Comparison of ENCODE assay signal across 8 cellular contexts in the genomic region with DNA sequence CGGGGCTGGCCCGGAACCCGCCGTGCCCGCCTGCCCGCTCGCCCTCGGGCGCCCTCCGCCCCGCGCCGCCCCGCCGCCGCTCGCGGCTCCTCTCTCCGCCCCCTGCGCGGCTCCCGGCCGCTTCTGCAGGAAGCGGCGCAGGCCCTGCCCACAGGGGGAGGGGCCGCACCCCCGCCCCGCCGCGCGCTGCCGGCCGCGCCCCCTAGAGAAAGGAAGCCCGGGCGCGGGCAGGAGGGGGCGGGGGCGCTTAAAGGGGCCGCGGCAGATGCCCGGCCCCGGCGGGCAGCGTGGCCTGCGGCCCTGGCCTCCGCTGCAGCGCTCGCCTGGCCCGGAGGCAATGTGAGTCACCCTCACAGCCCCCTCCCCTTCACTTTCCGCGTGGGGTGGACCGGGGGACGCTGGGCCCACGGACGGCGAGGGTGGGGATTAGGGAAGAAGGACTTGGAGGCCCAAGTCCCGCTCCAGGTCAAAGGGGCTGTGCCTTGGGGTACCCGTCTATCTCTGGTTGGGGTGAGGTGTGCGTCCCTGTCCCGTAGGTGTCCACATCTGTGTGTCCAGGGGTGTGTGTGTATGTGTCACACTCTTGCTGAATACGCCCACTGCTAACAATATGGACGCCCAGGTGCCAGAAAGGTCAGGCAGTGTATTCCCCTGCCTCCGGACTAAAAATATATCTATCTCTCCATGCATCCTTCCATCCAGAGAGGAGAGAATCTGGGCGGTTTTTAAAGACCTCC. TPM values are rescaled to one million over a fixed set of nuclear protein-coding genes. Genes with fewer than 3 reads are reported as not detected.
DNase-seq lines count a peak whose midpoint lies in the region; ATAC-seq and TF ChIP-seq lines count a peak whose summit lies in the region.

A gene with protein sequence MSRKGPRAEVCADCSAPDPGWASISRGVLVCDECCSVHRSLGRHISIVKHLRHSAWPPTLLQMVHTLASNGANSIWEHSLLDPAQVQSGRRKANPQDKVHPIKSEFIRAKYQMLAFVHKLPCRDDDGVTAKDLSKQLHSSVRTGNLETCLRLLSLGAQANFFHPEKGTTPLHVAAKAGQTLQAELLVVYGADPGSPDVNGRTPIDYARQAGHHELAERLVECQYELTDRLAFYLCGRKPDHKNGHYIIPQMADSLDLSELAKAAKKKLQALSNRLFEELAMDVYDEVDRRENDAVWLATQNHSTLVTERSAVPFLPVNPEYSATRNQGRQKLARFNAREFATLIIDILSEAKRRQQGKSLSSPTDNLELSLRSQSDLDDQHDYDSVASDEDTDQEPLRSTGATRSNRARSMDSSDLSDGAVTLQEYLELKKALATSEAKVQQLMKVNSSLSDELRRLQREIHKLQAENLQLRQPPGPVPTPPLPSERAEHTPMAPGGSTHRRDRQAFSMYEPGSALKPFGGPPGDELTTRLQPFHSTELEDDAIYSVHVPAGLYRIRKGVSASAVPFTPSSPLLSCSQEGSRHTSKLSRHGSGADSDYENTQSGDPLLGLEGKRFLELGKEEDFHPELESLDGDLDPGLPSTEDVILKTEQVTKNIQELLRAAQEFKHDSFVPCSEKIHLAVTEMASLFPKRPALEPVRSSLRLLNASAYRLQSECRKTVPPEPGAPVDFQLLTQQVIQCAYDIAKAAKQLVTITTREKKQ (minus strand): TSS at position 125 of the 737 bp plus-strand sequence. CDS start 270 bp downstream, outside the sequence.

- peak within 1 kb of the TSS; percentile 86 to 97 (median 92) for H3K27ac Mint-ChIP-seq in CD4-positive, alpha-beta memory T cell
- H3K27ac Mint-ChIP-seq in IgD-negative memory B cell, result peak within 1 kb of the TSS; percentile 59 to 90 (median 86)
- H3K27ac Mint-ChIP-seq in stimulated activated naive B cell treated with anti-CD40 and anti-IgM and Interleukin-4, amounts not matched to agents 10 μg/mL and 1 μg/mL and 100 μg/mL, for 72 hours, result peak within 1 kb of the TSS; percentile 87

- TF ChIP-seq POLR2A in esophagus squamous epithelium (IDR thresholded peaks at IDR 0.05), result peak in 3 of 4 donors; percentile 28 to 72 (median 38)

- intact Hi-C loops in CD4-positive, alpha-beta memory T cell (cut with micrococcal nuclease), result loop anchor here (1.0 to 5.0 kb wide), 4 partner anchors 21 to 341 kb away; a partner anchor contains a TSS
- intact Hi-C loops in esophagus squamous epithelium (cut with DNase I), result no loop called here

- TF ChIP-seq CTCF in esophagus squamous epithelium (IDR thresholded peaks at IDR 0.05), result peak in 1 of 6 experiments; percentile 19

- no peaks in the 10 kb centered on the region for H3K9me3 Mint-ChIP-seq in CD4-positive, alpha-beta memory T cell
- no peaks in the 10 kb centered on the region for H3K9me3 Mint-ChIP-seq in IgD-negative memory B cell
- H3K9me3 Mint-ChIP-seq in stimulated activated naive B cell treated with anti-CD40 and anti-IgM and Interleukin-4, amounts not matched to agents 10 μg/mL and 1 μg/mL and 100 μg/mL, for 72 hours, result no peaks in the 10 kb centered on the region

- peaks cover 0 to 6% of the 10 kb centered on the region in 2 donors for H3K36me3 Mint-ChIP-seq in CD4-positive, alpha-beta memory T cell
- no peaks in the 10 kb centered on the region for H3K36me3 Mint-ChIP-seq in IgD-negative memory B cell
- peaks cover 0 to 2% of the 10 kb centered on the region in 2 donors for H3K36me3 Mint-ChIP-seq in stimulated activated naive B cell treated with anti-CD40 and anti-IgM and Interleukin-4, amounts not matched to agents 10 μg/mL and 1 μg/mL and 100 μg/mL, for 72 hours

- CTCF ChIA-PET in CD4-positive, alpha-beta memory T cell (lab: Charles Lee; ENCODE audit: partially characterized antibody), result interaction anchor here (1.4 to 28.5 kb wide), 2 partner anchors 10 to 27 kb away, joined by 7 to 523 read pairs; a partner anchor contains a TSS

- H3K27ac ChIP-seq in CD4-positive, alpha-beta memory T cell (ENCODE audit: low read depth, low read length), result peak within 1 kb of the TSS; percentile 70
- H3K27ac ChIP-seq in esophagus squamous epithelium, result peak within 1 kb of the TSS; percentile 91 to 95 (median 92)

- peak; percentile 50 for ATAC-seq in GM21367 (IDR thresholded peaks at IDR 0.05; ENCODE audit: unreplicated experiment)
- ATAC-seq in stimulated activated naive B cell treated with anti-CD40 and anti-IgM and Interleukin-4, amounts not matched to agents 10 μg/mL and 1 μg/mL and 100 μg/mL, for 72 hours (replicated peaks), result peak; percentile 71 to 78

- H3K4me1 ChIP-seq in CD4-positive, alpha-beta memory T cell (ENCODE audit: insufficient read depth, low read length), result peaks cover 83% of the 10 kb centered on the region
- peaks cover 65 to 89% (median 66%) of the 10 kb centered on the region in 3 donors for H3K4me1 ChIP-seq in esophagus squamous epithelium

- no peaks in the 10 kb centered on the region for H3K27me3 ChIP-seq in CD4-positive, alpha-beta memory T cell (ENCODE audit: insufficient read depth, low read length)
- H3K27me3 ChIP-seq in esophagus squamous epithelium, result no peaks in the 10 kb centered on the region

- peak; percentile 81 to 86 (median 85) for DNase-seq in CD4-positive, alpha-beta memory T cell
- peak; percentile 85 for DNase-seq in activated T-helper 1 cell treated with Interleukin-2 at 50 U/mL for 16 hours (ENCODE audit: low read depth)
- DNase-seq in esophagus squamous epithelium (lab: John Stamatoyannopoulos, UW), result no peak
- DNase-seq in myocyte (ENCODE audit: low read depth), result peak; percentile 90
- peak; percentile 73 for DNase-seq in stimulated activated naive B cell treated with anti-CD40 and anti-IgM and Interleukin-4, amounts not matched to agents 10 μg/mL and 1 μg/mL and 100 μg/mL, for 72 hours

- POLR2A ChIA-PET in CD4-positive, alpha-beta memory T cell (lab: Charles Lee; ENCODE audit: partially characterized antibody), result interaction anchor here (0.6 to 10.7 kb wide), 5 partner anchors 9 to 28 kb away, joined by 4 to 115 read pairs (median 18); a partner anchor contains a TSS

- H3K9me3 ChIP-seq in CD4-positive, alpha-beta memory T cell (ENCODE audit: control insufficient read depth in 1 of 2, low read length in 2 of 2), result no peaks in the 10 kb centered on the region
- no peaks in the 10 kb centered on the region for H3K9me3 ChIP-seq in esophagus squamous epithelium

- no peaks in the 10 kb centered on the region for H3K36me3 ChIP-seq in CD4-positive, alpha-beta memory T cell (ENCODE audit: insufficient read depth, low read length)
- H3K36me3 ChIP-seq in esophagus squamous epithelium, result no peaks in the 10 kb centered on the region

- H3K4me3 Mint-ChIP-seq in CD4-positive, alpha-beta memory T cell, result peak within 1 kb of the TSS; percentile 93 to 97 (median 95)
- peak within 1 kb of the TSS; percentile 89 to 98 (median 92) for H3K4me3 Mint-ChIP-seq in IgD-negative memory B cell
- H3K4me3 Mint-ChIP-seq in stimulated activated naive B cell treated with anti-CD40 and anti-IgM and Interleukin-4, amounts not matched to agents 10 μg/mL and 1 μg/mL and 100 μg/mL, for 72 hours, result peak within 1 kb of the TSS; percentile 89 to 90

- no peaks in the 10 kb centered on the region for H3K27me3 Mint-ChIP-seq in CD4-positive, alpha-beta memory T cell
- H3K27me3 Mint-ChIP-seq in IgD-negative memory B cell, result no peaks in the 10 kb centered on the region
- peaks cover 0 to 10% of the 10 kb centered on the region in 2 donors for H3K27me3 Mint-ChIP-seq in stimulated activated naive B cell treated with anti-CD40 and anti-IgM and Interleukin-4, amounts not matched to agents 10 μg/mL and 1 μg/mL and 100 μg/mL, for 72 hours

- H3K4me1 Mint-ChIP-seq in CD4-positive, alpha-beta memory T cell, result peaks cover 30 to 72% (median 54%) of the 10 kb centered on the region in 4 donors
- H3K4me1 Mint-ChIP-seq in IgD-negative memory B cell, result peaks cover 23 to 39% (median 37%) of the 10 kb centered on the region in 3 donors
- peaks cover 44 to 80% of the 10 kb centered on the region in 2 donors for H3K4me1 Mint-ChIP-seq in stimulated activated naive B cell treated with anti-CD40 and anti-IgM and Interleukin-4, amounts not matched to agents 10 μg/mL and 1 μg/mL and 100 μg/mL, for 72 hours

- WGBS in esophagus squamous epithelium, 2 donors, result 0 to 7% methylated on average over 2 to 6 of the region's 65 CpGs

- peak within 1 kb of the TSS; percentile 61 to 82 for H3K4me3 ChIP-seq in CD4-positive, alpha-beta memory T cell (ENCODE audit: low read length in 2 of 2)
- peak within 1 kb of the TSS; percentile 70 to 91 (median 84) for H3K4me3 ChIP-seq in esophagus squamous epithelium

TF ChIP-seq in PFSK-1, 5 proteins besides CTCF, POLR2A, EP300 and RAD21 (continues in another document):
- TF ChIP-seq, protein P1, sequence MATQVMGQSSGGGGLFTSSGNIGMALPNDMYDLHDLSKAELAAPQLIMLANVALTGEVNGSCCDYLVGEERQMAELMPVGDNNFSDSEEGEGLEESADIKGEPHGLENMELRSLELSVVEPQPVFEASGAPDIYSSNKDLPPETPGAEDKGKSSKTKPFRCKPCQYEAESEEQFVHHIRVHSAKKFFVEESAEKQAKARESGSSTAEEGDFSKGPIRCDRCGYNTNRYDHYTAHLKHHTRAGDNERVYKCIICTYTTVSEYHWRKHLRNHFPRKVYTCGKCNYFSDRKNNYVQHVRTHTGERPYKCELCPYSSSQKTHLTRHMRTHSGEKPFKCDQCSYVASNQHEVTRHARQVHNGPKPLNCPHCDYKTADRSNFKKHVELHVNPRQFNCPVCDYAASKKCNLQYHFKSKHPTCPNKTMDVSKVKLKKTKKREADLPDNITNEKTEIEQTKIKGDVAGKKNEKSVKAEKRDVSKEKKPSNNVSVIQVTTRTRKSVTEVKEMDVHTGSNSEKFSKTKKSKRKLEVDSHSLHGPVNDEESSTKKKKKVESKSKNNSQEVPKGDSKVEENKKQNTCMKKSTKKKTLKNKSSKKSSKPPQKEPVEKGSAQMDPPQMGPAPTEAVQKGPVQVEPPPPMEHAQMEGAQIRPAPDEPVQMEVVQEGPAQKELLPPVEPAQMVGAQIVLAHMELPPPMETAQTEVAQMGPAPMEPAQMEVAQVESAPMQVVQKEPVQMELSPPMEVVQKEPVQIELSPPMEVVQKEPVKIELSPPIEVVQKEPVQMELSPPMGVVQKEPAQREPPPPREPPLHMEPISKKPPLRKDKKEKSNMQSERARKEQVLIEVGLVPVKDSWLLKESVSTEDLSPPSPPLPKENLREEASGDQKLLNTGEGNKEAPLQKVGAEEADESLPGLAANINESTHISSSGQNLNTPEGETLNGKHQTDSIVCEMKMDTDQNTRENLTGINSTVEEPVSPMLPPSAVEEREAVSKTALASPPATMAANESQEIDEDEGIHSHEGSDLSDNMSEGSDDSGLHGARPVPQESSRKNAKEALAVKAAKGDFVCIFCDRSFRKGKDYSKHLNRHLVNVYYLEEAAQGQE (IDR thresholded peaks at IDR 0.05; ENCODE audit: insufficient read depth in 1 of 2, low read depth in 2 of 2, low read length in 2 of 2), result peak in 1 of 2 experiments; percentile 53; a peak in 2 of 4 replicates
- no peak for TF ChIP-seq SIN3A (IDR thresholded peaks at IDR 0.05; ENCODE audit: borderline replicate concordance, insufficient read depth, low read length)

RNA-seq across cellular contexts. Expression of the gene that starts here (rescaled TPM):
- 10 to 100 TPM; 78.9 to 82.8 TPM for total RNA-seq in CD4-positive, alpha-beta memory T cell
- polyA plus RNA-seq in CD4-positive, alpha-beta memory T cell, result 10 to 100 TPM in 1 of 2 donors, 1 to 10 TPM in 1; 4.2 to 24.9 TPM
- 8.6 TPM for polyA plus RNA-seq in IgD-negative memory B cell
- 123 TPM for polyA plus RNA-seq in PFSK-1 (2012; ENCODE audit: insufficient read length, low read depth)
- total RNA-seq in esophagus squamous epithelium (10 to 100 TPM; 24.0 to 45.4 (median 29.6) TPM), myocyte (64.7 and 71.2 TPM in 2 replicates)
- 37.5 TPM for polyA plus RNA-seq in myocyte (2012)
